ENCODE assay signal across 39 cellular contexts in genomic region chr10:69022611-69023010, GRCh38.
"Had no signal": no experiment of that assay in that cellular context is flagged by ENCODE, and none has a peak within 500 bp of the region (broad histone marks: within the 10 kb centered on the region; RNA-seq: fewer than 3 reads in every experiment).

No MANE protein-coding gene starts in this region.

- H3K4me3 Mint-ChIP-seq: activated naive CD4-positive, alpha-beta T cell treated with anti-CD3 and anti-CD28 coated beads for 36 hours; activated naive CD4-positive, alpha-beta T cell treated with anti-CD3 and anti-CD28 coated beads, Interleukin-2, amount 10 ng/mL, durations not matched to agents 7 days and 5 days; activated naive CD4-positive, alpha-beta T cell treated with anti-CD3 and anti-CD28 coated beads, Interleukin-2, amount 50 U/mL, for 24 hours; activated naive CD8-positive, alpha-beta T cell; activated naive CD8-positive, alpha-beta T cell treated with anti-CD3 and anti-CD28 coated beads for 36 hours; activated naive CD8-positive, alpha-beta T cell treated with anti-CD3 and anti-CD28 coated beads, Interleukin-2, amount 10 ng/mL, durations not matched to agents 7 days and 5 days; activated naive CD8-positive, alpha-beta T cell treated with anti-CD3 and anti-CD28 coated beads, Interleukin-2, amount 50 U/mL, for 24 hours; activated T-cell treated with anti-CD3 and anti-CD28 coated beads, Interleukin-2, amount 50 U/mL, for 24 hours; activated T-cell treated with anti-CD3 and anti-CD28 coated beads, Interleukin-2, amount 50 U/mL, for 4 hours; activated T-cell treated with anti-CD3 and anti-CD28 coated beads, Interleukin-2, amount 50 U/mL, for 72 hours; activated T-helper 1 cell treated with anti-CD3 and anti-CD28 coated beads, Interleukin-12 subunit alpha, Interleukin-12 subunit beta, Interleukin-2, Interleukin-4 antibody, amounts not matched to agents 30 ng/mL and 10 ng/mL and 1 ng/mL, durations not matched to agents 14 hours and 24 hours and 36 hours; activated T-helper 17 cell treated with anti-CD3 and anti-CD28 coated beads, Interleukin-2, amount 50 U/mL, for 72 hours; brain; central memory CD8-positive, alpha-beta T cell had no signal

- H3K36me3 ChIP-seq: breast epithelium, cardiac muscle cell had no signal

- ATAC-seq: activated naive CD4-positive, alpha-beta T cell treated with anti-CD3 and anti-CD28 coated beads, Interleukin-2, amount 50 U/mL, for 72 hours; activated naive CD8-positive, alpha-beta T cell treated with anti-CD3 and anti-CD28 coated beads, Interleukin-2, amount 50 U/mL, for 24 hours; activated T-cell treated with anti-CD3 and anti-CD28 coated beads, Interleukin-2, amount 50 U/mL, for 4 hours; activated T-cell treated with anti-CD3 and anti-CD28 coated beads, Interleukin-2, amount 50 U/mL, for 72 hours; activated T-helper 17 cell treated with anti-CD3 and anti-CD28 coated beads, Interleukin-2, amount 50 U/mL, for 72 hours; body of pancreas had no signal

- H3K27me3 ChIP-seq: adrenal gland, ascending aorta, body of pancreas, brain microvascular endothelial cell, breast epithelium, cardiac muscle cell had no signal

- H3K4me1 Mint-ChIP-seq: activated T-helper 17 cell treated with anti-CD3 and anti-CD28 coated beads, Interleukin-2, amount 50 U/mL, for 72 hours; brain had no signal

- H3K36me3 Mint-ChIP-seq: activated naive CD4-positive, alpha-beta T cell treated with anti-CD3 and anti-CD28 coated beads, Interleukin-2, amount 10 ng/mL, durations not matched to agents 7 days and 5 days; activated naive CD4-positive, alpha-beta T cell treated with anti-CD3 and anti-CD28 coated beads, Interleukin-2, amount 50 U/mL, for 72 hours had no signal

- H3K9me3 Mint-ChIP-seq: activated naive CD4-positive, alpha-beta T cell treated with anti-CD3 and anti-CD28 coated beads for 36 hours; activated naive CD4-positive, alpha-beta T cell treated with anti-CD3 and anti-CD28 coated beads, Interleukin-2, amount 10 ng/mL, durations not matched to agents 7 days and 5 days; activated naive CD4-positive, alpha-beta T cell treated with anti-CD3 and anti-CD28 coated beads, Interleukin-2, amount 50 U/mL, for 24 hours; activated naive CD4-positive, alpha-beta T cell treated with anti-CD3 and anti-CD28 coated beads, Interleukin-2, amount 50 U/mL, for 72 hours; activated naive CD8-positive, alpha-beta T cell treated with anti-CD3 and anti-CD28 coated beads for 36 hours; activated naive CD8-positive, alpha-beta T cell treated with anti-CD3 and anti-CD28 coated beads, Interleukin-2, amount 10 ng/mL, durations not matched to agents 7 days and 5 days; activated naive CD8-positive, alpha-beta T cell treated with anti-CD3 and anti-CD28 coated beads, Interleukin-2, amount 50 U/mL, for 24 hours; activated T-cell treated with anti-CD3 and anti-CD28 coated beads, Interleukin-2, amount 50 U/mL, for 24 hours; activated T-cell treated with anti-CD3 and anti-CD28 coated beads, Interleukin-2, amount 50 U/mL, for 4 hours; activated T-cell treated with anti-CD3 and anti-CD28 coated beads, Interleukin-2, amount 50 U/mL, for 72 hours; activated T-helper 1 cell treated with anti-CD3 and anti-CD28 coated beads, Interleukin-12 subunit alpha, Interleukin-12 subunit beta, Interleukin-2, Interleukin-4 antibody, amounts not matched to agents 30 ng/mL and 10 ng/mL and 1 ng/mL, durations not matched to agents 14 hours and 24 hours and 36 hours; activated T-helper 17 cell treated with anti-CD3 and anti-CD28 coated beads, Interleukin-2, amount 50 U/mL, for 72 hours; activated T-helper 2 cell treated with anti-CD3 and anti-CD28 coated beads, Interferon-gamma antibody, Interleukin-2, Interleukin-4, amounts not matched to agents 10 μg/mL and 5 μg/mL and 100 μg/mL, durations not matched to agents 14 hours and 24 hours and 36 hours; brain; central memory CD8-positive, alpha-beta T cell had no signal

- FAIRE-seq: astrocyte, bronchial epithelial cell had no signal

- H3K9me3 ChIP-seq: adrenal gland, ascending aorta, body of pancreas, breast epithelium had no signal

- H3K4me1 ChIP-seq: adrenal gland, ascending aorta, body of pancreas, breast epithelium had no signal

- H3K27ac ChIP-seq: adrenal gland, ascending aorta, body of pancreas, brain microvascular endothelial cell, breast epithelium, cardiac muscle cell had no signal

- H3K27me3 Mint-ChIP-seq: activated naive CD4-positive, alpha-beta T cell treated with anti-CD3 and anti-CD28 coated beads, Interleukin-2, amount 10 ng/mL, durations not matched to agents 7 days and 5 days; activated naive CD4-positive, alpha-beta T cell treated with anti-CD3 and anti-CD28 coated beads, Interleukin-2, amount 50 U/mL, for 24 hours; activated naive CD8-positive, alpha-beta T cell; activated naive CD8-positive, alpha-beta T cell treated with anti-CD3 and anti-CD28 coated beads for 36 hours; activated naive CD8-positive, alpha-beta T cell treated with anti-CD3 and anti-CD28 coated beads, Interleukin-2, amount 10 ng/mL, durations not matched to agents 7 days and 5 days; activated naive CD8-positive, alpha-beta T cell treated with anti-CD3 and anti-CD28 coated beads, Interleukin-2, amount 50 U/mL, for 24 hours; activated T-cell treated with anti-CD3 and anti-CD28 coated beads, Interleukin-2, amount 50 U/mL, for 24 hours; activated T-helper 17 cell treated with anti-CD3 and anti-CD28 coated beads, Interleukin-2, amount 50 U/mL, for 72 hours; central memory CD8-positive, alpha-beta T cell had no signal

- DNase-seq: activated effector memory CD4-positive, alpha-beta T cell treated with anti-CD3 and anti-CD28 coated beads, Interleukin-2, amount 50 U/mL, for 16 hours; activated effector memory CD4-positive, alpha-beta T cell treated with Interleukin-2 at 50 U/mL for 16 hours; activated gamma-delta T cell; activated gamma-delta T cell treated with Interleukin-2 at 50 U/mL for 16 hours; activated naive CD4-positive, alpha-beta T cell; activated naive CD4-positive, alpha-beta T cell treated with anti-CD3 and anti-CD28 coated beads for 36 hours; activated naive CD4-positive, alpha-beta T cell treated with anti-CD3 and anti-CD28 coated beads, Interleukin-2, amount 10 ng/mL, durations not matched to agents 7 days and 5 days; activated naive CD4-positive, alpha-beta T cell treated with anti-CD3 and anti-CD28 coated beads, Interleukin-2, amount 50 U/mL, for 16 hours; activated naive CD4-positive, alpha-beta T cell treated with Interleukin-2 at 50 U/mL for 16 hours; activated naive CD8-positive, alpha-beta T cell treated with anti-CD3 and anti-CD28 coated beads for 36 hours; activated naive CD8-positive, alpha-beta T cell treated with anti-CD3 and anti-CD28 coated beads, Interleukin-2, amount 10 ng/mL, durations not matched to agents 7 days and 5 days; activated naive CD8-positive, alpha-beta T cell treated with anti-CD3 and anti-CD28 coated beads, Interleukin-2, amount 50 U/mL, for 24 hours; activated T-cell treated with anti-CD3 and anti-CD28 coated beads, Interleukin-2, amount 50 U/mL, for 24 hours; activated T-cell treated with anti-CD3 and anti-CD28 coated beads, Interleukin-2, amount 50 U/mL, for 4 hours; activated T-cell treated with anti-CD3 and anti-CD28 coated beads, Interleukin-2, amount 50 U/mL, for 48 hours; activated T-cell treated with anti-CD3 and anti-CD28 coated beads, Interleukin-2, amount 50 U/mL, for 72 hours; adrenal gland; amniotic stem cell; amygdala; anterior cingulate cortex; aorta; body of pancreas; brain microvascular endothelial cell; caudate nucleus; central memory CD4-positive, alpha-beta T cell; cerebellar nuclear complex had no signal

- H3K27ac Mint-ChIP-seq: activated naive CD4-positive, alpha-beta T cell treated with anti-CD3 and anti-CD28 coated beads for 36 hours; activated naive CD4-positive, alpha-beta T cell treated with anti-CD3 and anti-CD28 coated beads, Interleukin-2, amount 10 ng/mL, durations not matched to agents 7 days and 5 days; activated naive CD4-positive, alpha-beta T cell treated with anti-CD3 and anti-CD28 coated beads, Interleukin-2, amount 50 U/mL, for 24 hours; activated naive CD4-positive, alpha-beta T cell treated with anti-CD3 and anti-CD28 coated beads, Interleukin-2, amount 50 U/mL, for 72 hours; activated naive CD8-positive, alpha-beta T cell; activated naive CD8-positive, alpha-beta T cell treated with anti-CD3 and anti-CD28 coated beads for 36 hours; activated naive CD8-positive, alpha-beta T cell treated with anti-CD3 and anti-CD28 coated beads, Interleukin-2, amount 10 ng/mL, durations not matched to agents 7 days and 5 days; activated naive CD8-positive, alpha-beta T cell treated with anti-CD3 and anti-CD28 coated beads, Interleukin-2, amount 50 U/mL, for 24 hours; activated T-cell treated with anti-CD3 and anti-CD28 coated beads, Interleukin-2, amount 50 U/mL, for 24 hours; activated T-cell treated with anti-CD3 and anti-CD28 coated beads, Interleukin-2, amount 50 U/mL, for 72 hours; activated T-helper 1 cell treated with anti-CD3 and anti-CD28 coated beads, Interleukin-12 subunit alpha, Interleukin-12 subunit beta, Interleukin-2, Interleukin-4 antibody, amounts not matched to agents 30 ng/mL and 10 ng/mL and 1 ng/mL, durations not matched to agents 14 hours and 24 hours and 36 hours; activated T-helper 17 cell treated with anti-CD3 and anti-CD28 coated beads, Interleukin-2, amount 50 U/mL, for 72 hours; activated T-helper 2 cell treated with anti-CD3 and anti-CD28 coated beads, Interferon-gamma antibody, Interleukin-2, Interleukin-4, amounts not matched to agents 10 μg/mL and 5 μg/mL and 100 μg/mL, durations not matched to agents 14 hours and 24 hours and 36 hours; brain had no signal

- H3K4me3 ChIP-seq: adrenal gland, ascending aorta, body of pancreas, breast epithelium, cardiac muscle cell had no signal
